Comparison of ENCODE assay signal across 8 cellular contexts in genomic region chr19:45769821-45770191, GRCh38. TPM values are rescaled to one million over a fixed set of nuclear protein-coding genes. Genes with fewer than 3 reads are reported as not detected.
DNase-seq lines count a peak whose midpoint lies in the region; ATAC-seq and TF ChIP-seq lines count a peak whose summit lies in the region.

No MANE protein-coding gene starts in this region.

- intact Hi-C loops in activated B cell treated with CpG ODN at 0.5 μM for 24 hours (cut with micrococcal nuclease), result loop anchor here (1.0 to 10.0 kb wide), 13 partner anchors 9 to 345 kb away; partner anchors contain the start of genes CCDC61, ERCC1, FBXO46 and QPCTL

- peaks cover 40% of the 10 kb centered on the region for H3K27me3 ChIP-seq in HL-60 (ENCODE audit: insufficient read depth, poor library complexity, severe bottlenecking)

- CTCF ChIA-PET in activated B cell treated with CpG ODN at 0.5 μM for 24 hours (lab: Charles Lee), result interaction anchor here (0.7 to 7.1 kb wide), 20 partner anchors 9 to 591 kb away, joined by 3 to 172 read pairs (median 4); partner anchors contain the start of genes BLOC1S3, DMWD, FBXO46 and QPCTL

- peaks cover 3% of the 10 kb centered on the region for H3K27me3 Mint-ChIP-seq in activated B cell treated with CpG ODN at 0.5 μM for 24 hours
- peaks cover 0 to 17% (median 4%) of the 10 kb centered on the region in 5 donors for H3K27me3 Mint-ChIP-seq in naive thymus-derived CD8-positive, alpha-beta T cell

- DNase-seq in COLO668 (lab: John Stamatoyannopoulos, UW; ENCODE audit: unreplicated experiment) (peak; percentile 53), HL-60 (ENCODE audit: low read depth in 1 of 2, low spot score in 1 of 2) (peak in 1 of 2 experiments; percentile 45), activated B cell treated with CpG ODN at 0.5 μM for 24 hours (no peak), epithelial cell of proximal tubule (ENCODE audit: low read depth) (no peak), AML-193 (lab: John Stamatoyannopoulos, UW) (no peak), SK-N-DZ (ENCODE audit: low spot score) (no peak)
- DNase-seq in naive thymus-derived CD8-positive, alpha-beta T cell, result peak in 6 of 10 donors; percentile 42 to 84 (median 74)

- H3K36me3 Mint-ChIP-seq in activated B cell treated with CpG ODN at 0.5 μM for 24 hours (ENCODE audit: low read depth), result no peaks in the 10 kb centered on the region
- no peaks in the 10 kb centered on the region for H3K36me3 Mint-ChIP-seq in naive thymus-derived CD8-positive, alpha-beta T cell

- no peak for TF ChIP-seq CTCF in HL-60 (IDR thresholded peaks at IDR 0.05; ENCODE audit: insufficient read depth, low read length)
- TF ChIP-seq CTCF in activated B cell treated with CpG ODN at 0.5 μM for 24 hours (IDR thresholded peaks at IDR 0.05), result no peak
- no peak for TF ChIP-seq CTCF in epithelial cell of proximal tubule (conservative IDR thresholded peaks at IDR 0.05; ENCODE audit: low read depth, low read length)

- peak; percentile 13 for ATAC-seq in activated B cell treated with CpG ODN at 0.5 μM for 24 hours (ENCODE audit: low read depth)
- ATAC-seq in naive thymus-derived CD8-positive, alpha-beta T cell, result peak; percentile 58 to 63

- no peaks in the 10 kb centered on the region for H3K36me3 ChIP-seq in urinary bladder (ENCODE audit: insufficient read depth)

- peaks cover 19% of the 10 kb centered on the region for H3K4me1 Mint-ChIP-seq in activated B cell treated with CpG ODN at 0.5 μM for 24 hours
- peaks cover 7 to 33% (median 13%) of the 10 kb centered on the region in 4 donors for H3K4me1 Mint-ChIP-seq in naive thymus-derived CD8-positive, alpha-beta T cell

- no peaks in the 10 kb centered on the region for H3K9me3 Mint-ChIP-seq in activated B cell treated with CpG ODN at 0.5 μM for 24 hours
- no peaks in the 10 kb centered on the region for H3K9me3 Mint-ChIP-seq in naive thymus-derived CD8-positive, alpha-beta T cell

- H3K4me3 ChIP-seq in HL-60 (replicated peaks; ENCODE audit: insufficient read depth, low read length) (peak overlapping the region; percentile 69), epithelial cell of proximal tubule (ENCODE audit: low read depth, low read length) (peak overlapping the region; percentile 61), urinary bladder (ENCODE audit: low read depth, low read length) (peak overlapping the region; percentile 76)

- peak overlapping the region; percentile 89 for H3K4me3 Mint-ChIP-seq in activated B cell treated with CpG ODN at 0.5 μM for 24 hours
- peak overlapping the region; percentile 83 to 91 (median 87) for H3K4me3 Mint-ChIP-seq in naive thymus-derived CD8-positive, alpha-beta T cell

- peak overlapping the region; percentile 88 for H3K27ac Mint-ChIP-seq in activated B cell treated with CpG ODN at 0.5 μM for 24 hours
- peak overlapping the region in 9 of 10 donors; percentile 32 to 96 (median 90) for H3K27ac Mint-ChIP-seq in naive thymus-derived CD8-positive, alpha-beta T cell

- POLR2A ChIA-PET in activated B cell treated with CpG ODN at 0.5 μM for 24 hours (lab: Charles Lee), result interaction anchor here (0.5 to 3.4 kb wide), 23 partner anchors 8 to 1918 kb away, joined by 3 to 46 read pairs (median 8); partner anchors contain the start of genes DMPK, DMWD, FBXO46 and IRF2BP1
- POLR2A ChIA-PET in naive thymus-derived CD8-positive, alpha-beta T cell (lab: Charles Lee), result interaction anchor here (0.6 to 4.8 kb wide), 19 partner anchors 9 to 937 kb away, joined by 3 to 77 read pairs (median 7); partner anchors contain the start of genes DMWD, FBXO46, IRF2BP1 and QPCTL

- no peaks in the 10 kb centered on the region for H3K4me1 ChIP-seq in urinary bladder (ENCODE audit: insufficient read depth)

- H3K27ac ChIP-seq in HL-60 (replicated peaks), result no peak overlapping the region; the same call in 1 of the 2 replicates
- H3K27ac ChIP-seq in urinary bladder (ENCODE audit: low read depth), result peak overlapping the region; percentile 42

- WGBS in urinary bladder, result under 1% methylated on average over 28 of the region's 28 CpGs

RNA-seq across cellular contexts. Expression of gene SIX5, which starts 0.8 kb away (rescaled TPM):
- total RNA-seq in activated B cell treated with CpG ODN at 0.5 μM for 24 hours (1.2 and 1.9 TPM in 2 replicates), epithelial cell of proximal tubule (8.2 and 11.2 TPM in 2 replicates), urinary bladder (10.4 TPM)
- total RNA-seq in naive thymus-derived CD8-positive, alpha-beta T cell, result 1 to 10 TPM; 1.4 to 1.8 TPM
- polyA plus RNA-seq in naive thymus-derived CD8-positive, alpha-beta T cell, result under 1 TPM; 0.08 to 0.11 (median 0.09) TPM
- 51.1 TPM for polyA plus RNA-seq in urinary bladder
- 4.9 and 6.2 TPM in 2 replicates for polyA plus RNA-seq in SK-N-DZ (2014; cell fraction: cytosol; rRNA removed)
- 9.2 and 10.6 TPM in 2 replicates for polyA plus RNA-seq in SK-N-DZ (2014; cell fraction: nucleus; rRNA removed)

RNA-seq across cellular contexts. Expression of gene DMPK, which starts 12.5 kb away (rescaled TPM):
- 34.3 and 39.0 TPM in 2 replicates for total RNA-seq in activated B cell treated with CpG ODN at 0.5 μM for 24 hours
- total RNA-seq in epithelial cell of proximal tubule, result 10.9 and 21.0 TPM in 2 replicates
- total RNA-seq in naive thymus-derived CD8-positive, alpha-beta T cell, result 10 to 100 TPM; 44.2 to 44.3 TPM
- polyA plus RNA-seq in naive thymus-derived CD8-positive, alpha-beta T cell, result under 1 TPM; 0.60 to 0.99 (median 0.81) TPM
- 49.4 TPM for total RNA-seq in urinary bladder
- 223 TPM for polyA plus RNA-seq in urinary bladder
- polyA plus RNA-seq in SK-N-DZ (2014; cell fraction: cytosol; rRNA removed), result 7.0 and 7.9 TPM in 2 replicates
- 53.8 and 64.2 TPM in 2 replicates for polyA plus RNA-seq in SK-N-DZ (2014; cell fraction: nucleus; rRNA removed)

RNA-seq across cellular contexts. Expression of gene DMWD, which starts 22.8 kb away (rescaled TPM):
- total RNA-seq in activated B cell treated with CpG ODN at 0.5 μM for 24 hours (64.7 and 77.3 TPM in 2 replicates), epithelial cell of proximal tubule (35.7 and 38.8 TPM in 2 replicates), urinary bladder (24.7 TPM)
- 10 to 100 TPM; 49.5 to 54.1 TPM for total RNA-seq in naive thymus-derived CD8-positive, alpha-beta T cell
- 10 to 100 TPM in 2 of 3 donors, 1 to 10 TPM in 1; 8.0 to 16.5 (median 11.9) TPM for polyA plus RNA-seq in naive thymus-derived CD8-positive, alpha-beta T cell
- polyA plus RNA-seq in urinary bladder, result 43.7 TPM
- polyA plus RNA-seq in SK-N-DZ (2014; cell fraction: cytosol; rRNA removed), result 23.8 and 30.7 TPM in 2 replicates
- 24.3 and 51.2 TPM in 2 replicates for polyA plus RNA-seq in SK-N-DZ (2014; cell fraction: nucleus; rRNA removed)

RNA-seq across cellular contexts. Expression of gene MEIOSIN, which starts 36.6 kb away (rescaled TPM):
- total RNA-seq in activated B cell treated with CpG ODN at 0.5 μM for 24 hours (not detected in 2 replicates), epithelial cell of proximal tubule (not detected in 2 replicates), urinary bladder (not detected)
- not detected for total RNA-seq in naive thymus-derived CD8-positive, alpha-beta T cell
- polyA plus RNA-seq in naive thymus-derived CD8-positive, alpha-beta T cell, result not detected
- not detected for polyA plus RNA-seq in urinary bladder
- 0.08 and 0.30 TPM in 2 replicates for polyA plus RNA-seq in SK-N-DZ (2014; cell fraction: cytosol; rRNA removed)
- polyA plus RNA-seq in SK-N-DZ (2014; cell fraction: nucleus; rRNA removed), result 0.07 and 0.21 TPM in 2 replicates

RNA-seq across cellular contexts. Expression of gene FBXO46, which starts 39.1 kb away (rescaled TPM):
- total RNA-seq in activated B cell treated with CpG ODN at 0.5 μM for 24 hours (36.3 and 44.0 TPM in 2 replicates), epithelial cell of proximal tubule (6.6 and 11.5 TPM in 2 replicates), urinary bladder (4.3 TPM)
- total RNA-seq in naive thymus-derived CD8-positive, alpha-beta T cell, result 10 to 100 TPM; 35.3 to 42.3 TPM
- 10 to 100 TPM; 12.4 to 15.2 (median 12.5) TPM for polyA plus RNA-seq in naive thymus-derived CD8-positive, alpha-beta T cell
- 11.0 TPM for polyA plus RNA-seq in urinary bladder
- 19.3 and 21.5 TPM in 2 replicates for polyA plus RNA-seq in SK-N-DZ (2014; cell fraction: cytosol; rRNA removed)
- 14.3 and 17.0 TPM in 2 replicates for polyA plus RNA-seq in SK-N-DZ (2014; cell fraction: nucleus; rRNA removed)

Comparison
In these comparisons a context has a peak if more than half of its experiments do, and no peak if none do; other contexts are left out.
1. DNase-seq: peak in COLO668 (single experiment) and naive thymus-derived CD8-positive, alpha-beta T cell (6 of 10); none in activated B cell treated with CpG ODN at 0.5 μM for 24 hours (single experiment), epithelial cell of proximal tubule (single experiment), AML-193 (0 of 2) and SK-N-DZ (single experiment).
2. Peak in every context shown above with its lines, with median percentiles within 50 percentile points of each other: H3K4me3 ChIP-seq.